Comparison of ENCODE assay signal across 8 cellular contexts in the genomic region with DNA sequence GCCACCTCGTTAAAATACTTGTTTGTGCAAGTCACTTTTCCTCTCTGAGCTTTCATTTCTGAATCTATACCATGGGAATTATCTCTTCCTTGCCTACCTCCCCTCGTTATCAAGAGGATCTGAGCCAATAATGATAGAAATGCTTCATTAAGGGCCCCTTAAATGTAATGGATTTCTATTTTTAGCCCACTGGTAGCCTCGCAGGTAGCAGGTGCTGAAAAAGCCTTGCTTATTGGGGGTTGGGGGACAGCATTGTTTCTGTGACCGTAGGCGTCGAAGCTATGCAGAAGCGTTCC. TPM values are rescaled to one million over a fixed set of nuclear protein-coding genes. Genes with fewer than 3 reads are reported as not detected.
DNase-seq lines count a peak whose midpoint lies in the region; ATAC-seq, FAIRE-seq and TF ChIP-seq lines count a peak whose summit lies in the region.

No MANE protein-coding gene starts in this region.

- H3K4me3 Mint-ChIP-seq in Calu3 (ENCODE audit: low read depth, unreplicated experiment): peak overlapping the region; percentile 85

- H3K27ac ChIP-seq in endothelial cell of umbilical vein (ENCODE audit: insufficient read depth, low read depth, low read length) (no peak overlapping the region), ovary (no peak overlapping the region)

- H3K27me3 ChIP-seq in endothelial cell of umbilical vein (ENCODE audit: control insufficient read depth in 2 of 2, insufficient read depth in 2 of 2, low read length in 2 of 2) (peaks cover 1 to 7% of the 10 kb centered on the region in 2 experiments), ovary (no peaks in the 10 kb centered on the region)

- no peaks in the 10 kb centered on the region for H3K27me3 Mint-ChIP-seq in Calu3 (ENCODE audit: unreplicated experiment)

- WGBS in ovary, 3 donors: 3 to 7% (median 4%) methylated on average over 7 of the region's 7 CpGs

- TF ChIP-seq CTCF in Calu3 (IDR thresholded peaks at IDR 0.05; ENCODE audit: unreplicated experiment) (no peak), endothelial cell of umbilical vein (IDR thresholded peaks at IDR 0.05; ENCODE audit: extremely low read depth in 1 of 2, insufficient read depth in 1 of 2, low read depth in 1 of 2, low read length in 2 of 2) (no peak), ovary (IDR thresholded peaks at IDR 0.05) (no peak)

- DNase-seq in Calu3 (no peak), NCI-H1105 treated with DMSO at 0.1 percent for 48 hours (lab: John Stamatoyannopoulos, UW) (peak; percentile 98), endothelial cell of umbilical vein (ENCODE audit: low read depth, low spot score) (no peak), ovary (no peak), NCI-H1092 (lab: John Stamatoyannopoulos, UW) (no peak), NCI-H82 treated with DMSO at 0.1 percent for 48 hours (lab: John Stamatoyannopoulos, UW; ENCODE audit: unreplicated experiment) (no peak), GM19239 (ENCODE audit: insufficient read length, low spot score) (no peak)

- H3K4me1 ChIP-seq in endothelial cell of umbilical vein (ENCODE audit: control insufficient read depth, extremely low read depth, insufficient read depth, low read length): peaks cover 15% of the 10 kb centered on the region
- H3K4me1 ChIP-seq in ovary (ENCODE audit: insufficient read depth): peaks cover 2% of the 10 kb centered on the region

- intact Hi-C loops in Calu3 (cut with micrococcal nuclease; ENCODE audit: unreplicated experiment) (loop anchor here (5.0 kb wide), 1 partner anchor 191 kb away; no protein-coding TSS in a partner anchor), endothelial cell of umbilical vein (cut with micrococcal nuclease) (loop anchor here (5.0 to 10.0 kb wide), 2 partner anchors 191 to 519 kb away; no protein-coding TSS in a partner anchor), ovary (cut with DNase I) (loop anchor here in 3 of 4 donors (10.0 kb wide), 3 partner anchors 161 to 189 kb away; no protein-coding TSS in a partner anchor)

- CTCF ChIA-PET in Calu3 (lab: Charles Lee): interaction anchor here (0.6 to 1.6 kb wide), 11 partner anchors 11 to 1039 kb away, joined by 3 to 7 read pairs (median 4); no protein-coding TSS in a partner anchor
- CTCF ChIA-PET in endothelial cell of umbilical vein (lab: Charles Lee): interaction anchor here (0.6 to 4.2 kb wide), 5 partner anchors 77 to 552 kb away, joined by 3 to 41 read pairs (median 4); no protein-coding TSS in a partner anchor

- H3K9me3 Mint-ChIP-seq in Calu3 (ENCODE audit: low read depth, unreplicated experiment): no peaks in the 10 kb centered on the region

- H3K9me3 ChIP-seq in endothelial cell of umbilical vein (replicated peaks; ENCODE audit: control insufficient read depth, insufficient read depth, low read length) (no peaks in the 10 kb centered on the region), ovary (no peaks in the 10 kb centered on the region)

- no peak for TF ChIP-seq POLR2A in endothelial cell of umbilical vein (IDR thresholded peaks at IDR 0.05; ENCODE audit: low read depth, low read length)
- no peak for TF ChIP-seq POLR2A in ovary (IDR thresholded peaks at IDR 0.05)

- peaks cover 42% of the 10 kb centered on the region for H3K4me1 Mint-ChIP-seq in Calu3 (ENCODE audit: low read depth, unreplicated experiment)

- H3K27ac Mint-ChIP-seq in Calu3 (ENCODE audit: unreplicated experiment): peak overlapping the region; percentile 22

- dilution Hi-C loops in endothelial cell of umbilical vein (cut with MboI; ENCODE audit: extremely low pct_ligation_motif_present, low sequenced_read_pairs): no loop called here

- no peak for FAIRE-seq in endothelial cell of umbilical vein (lab: Jason Lieb, UNC)
- no peak for FAIRE-seq in GM19239 (lab: Jason Lieb, UNC)

- H3K36me3 Mint-ChIP-seq in Calu3 (ENCODE audit: insufficient read depth, unreplicated experiment): peaks cover 22% of the 10 kb centered on the region

- H3K4me2 ChIP-seq in endothelial cell of umbilical vein (ENCODE audit: insufficient read depth, low read length): peak overlapping the region; percentile 87

- H3K9ac ChIP-seq in endothelial cell of umbilical vein (replicated peaks; ENCODE audit: extremely low read depth, insufficient read depth, low read length): peak overlapping the region; percentile 66

- TF ChIP-seq EP300 in ovary (IDR thresholded peaks at IDR 0.05): no peak

- BruUV-seq in Calu3 (replicated peaks; lab: Mats Ljungman, UMichigan) (no TSS peak), endothelial cell of umbilical vein (replicated peaks; lab: Mats Ljungman, UMichigan) (no TSS peak)

- ATAC-seq in GM21381 (IDR thresholded peaks at IDR 0.05; ENCODE audit: unreplicated experiment): no peak

- H2AFZ ChIP-seq in endothelial cell of umbilical vein (ENCODE audit: low read depth, low read length): peak overlapping the region; percentile 98

- H3K4me3 ChIP-seq in endothelial cell of umbilical vein (replicated peaks in 1 of 3; ENCODE audit: insufficient read depth in 1 of 3, low read depth in 1 of 3, low read length in 3 of 3) (peak overlapping the region; percentile 23 to 64 (median 38)), ovary (peak overlapping the region; percentile 100)

- POLR2A ChIA-PET in endothelial cell of umbilical vein (lab: Charles Lee): interaction anchor here (0.6 kb wide), 3 partner anchors 15 to 310 kb away, joined by 4 to 5 read pairs (median 4); no protein-coding TSS in a partner anchor

- peaks cover 3% of the 10 kb centered on the region for H4K20me1 ChIP-seq in endothelial cell of umbilical vein (replicated peaks; ENCODE audit: control insufficient read depth, extremely low read depth, insufficient read depth, low read length)

- H3K79me2 ChIP-seq in endothelial cell of umbilical vein (ENCODE audit: control insufficient read depth, insufficient read depth, low read length): peaks cover 44% of the 10 kb centered on the region

- no peaks in the 10 kb centered on the region for H3K9me1 ChIP-seq in endothelial cell of umbilical vein (replicated peaks; ENCODE audit: control insufficient read depth, extremely low read depth, insufficient read depth, low read length)

- H3K36me3 ChIP-seq in endothelial cell of umbilical vein (ENCODE audit: control insufficient read depth in 2 of 2, extremely low read depth in 1 of 2, insufficient read depth in 2 of 2, low read length in 2 of 2) (no peaks in the 10 kb centered on the region), ovary (no peaks in the 10 kb centered on the region)

TF ChIP-seq in endothelial cell of umbilical vein, 7 proteins besides CTCF, POLR2A, EP300 and RAD21:
- TF ChIP-seq FOS (IDR thresholded peaks at IDR 0.05; ENCODE audit: borderline replicate concordance, insufficient read depth, low read length) (no peak), EZH2 (IDR thresholded peaks at IDR 0.05; ENCODE audit: borderline replicate concordance, low read depth, low read length, severe bottlenecking) (no peak), POLR2AphosphoS5 (IDR thresholded peaks at IDR 0.05; ENCODE audit: insufficient read depth, low read depth, low read length) (no peak), JUN (IDR thresholded peaks at IDR 0.05; ENCODE audit: borderline replicate concordance, insufficient read depth, insufficient read length, low read depth) (no peak), GATA2 (IDR thresholded peaks at IDR 0.05; ENCODE audit: insufficient read depth, insufficient read length, low read depth, low read length) (no peak), MYC (IDR thresholded peaks at IDR 0.05; ENCODE audit: low read depth, low read length) (no peak)
- TF ChIP-seq, protein P1, sequence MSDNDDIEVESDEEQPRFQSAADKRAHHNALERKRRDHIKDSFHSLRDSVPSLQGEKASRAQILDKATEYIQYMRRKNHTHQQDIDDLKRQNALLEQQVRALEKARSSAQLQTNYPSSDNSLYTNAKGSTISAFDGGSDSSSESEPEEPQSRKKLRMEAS (IDR thresholded peaks at IDR 0.05; ENCODE audit: insufficient read depth, insufficient read length): no peak

RNA-seq across cellular contexts. Expression of gene PIAS1, which starts 0.5 kb away (rescaled TPM):
- total RNA-seq in Calu3 (2022) (51.7 and 60.8 TPM in 2 replicates), endothelial cell of umbilical vein (24.2 and 32.3 TPM in 2 replicates), ovary (10 to 100 TPM; 39.8 to 75.4 (median 53.6) TPM)
- polyA plus RNA-seq in endothelial cell of umbilical vein (23.7 and 29.0 TPM in 2 replicates), ovary (10 to 100 TPM; 18.6 to 43.7 TPM)
- polyA plus RNA-seq in endothelial cell of umbilical vein (2011; cell fraction: cytosol; rRNA removed): 16.0 and 18.9 TPM in 2 replicates
- 51.2 and 58.7 TPM in 2 replicates for polyA plus RNA-seq in endothelial cell of umbilical vein (2011; cell fraction: nucleus; rRNA removed)
- polyA plus RNA-seq in endothelial cell of umbilical vein (2012): 20.5 and 22.7 TPM in 2 replicates
- 105 and 109 TPM in 2 replicates for polyA minus RNA-seq in endothelial cell of umbilical vein
- polyA minus RNA-seq in endothelial cell of umbilical vein (2011; cell fraction: cytosol; rRNA and poly(A)+ RNA removed): 28.0 TPM
- 128 and 187 TPM in 2 replicates for polyA minus RNA-seq in endothelial cell of umbilical vein (2011; cell fraction: nucleus; rRNA and poly(A)+ RNA removed)
